1 cellular context compared by ENCODE assay signal in the genomic region with DNA sequence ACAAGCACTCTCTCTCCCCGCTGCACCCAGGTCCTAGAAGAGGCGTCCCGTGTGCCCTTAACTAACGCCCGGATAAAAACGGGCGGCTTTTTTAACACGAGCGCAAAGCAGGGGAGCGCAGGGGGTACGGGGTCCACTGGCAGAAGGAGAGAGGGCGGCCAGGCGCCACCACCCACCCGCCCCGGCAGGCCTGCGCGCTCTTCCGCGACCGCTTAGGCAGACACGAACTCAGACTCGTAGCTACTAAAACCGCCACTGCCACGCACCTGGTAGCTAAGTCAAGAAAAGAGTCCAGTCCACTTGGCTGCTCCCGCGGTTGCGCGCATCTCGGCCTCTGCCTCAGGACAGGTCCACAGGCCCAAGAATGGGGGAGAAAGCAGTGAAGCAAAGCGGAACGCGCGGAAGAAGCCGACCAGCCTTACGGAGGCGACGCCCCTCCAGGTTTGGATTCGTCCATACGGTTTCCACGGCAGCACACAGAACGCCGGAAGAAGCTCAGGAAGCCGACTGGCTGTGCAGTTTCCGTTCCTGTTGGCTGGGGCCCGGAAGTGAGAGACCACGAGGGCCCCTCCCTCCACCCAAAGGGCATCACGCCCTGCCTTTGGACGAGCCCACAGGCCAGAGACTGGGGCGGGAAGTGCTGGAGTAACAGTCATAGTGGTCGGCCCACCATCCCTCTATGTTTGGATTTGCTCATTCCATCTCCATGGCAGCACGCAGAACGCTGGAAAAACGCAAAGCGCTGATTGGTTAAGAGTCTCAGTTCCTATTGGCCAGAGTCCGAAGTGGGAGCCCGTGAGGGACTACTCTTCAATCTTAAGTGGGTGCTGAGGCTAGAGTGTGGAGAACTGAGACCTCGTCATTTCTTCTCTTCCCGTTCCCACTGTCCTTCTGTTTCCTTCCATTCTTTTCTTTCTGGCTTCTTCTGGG.
A peak's percentile ranks its signal among the peaks of the same experiment; 100 is the strongest.
TF ChIP-seq lines count a peak whose summit lies in the region.

A gene (minus strand): TSS at position 354 of the 930 bp plus-strand sequence. CDS start 7,344 bp downstream, outside the sequence.

TF ChIP-seq in K562, 482 proteins besides CTCF, POLR2A, EP300 and RAD21 (continued from another document and continues in another):
- TF ChIP-seq, protein P1, sequence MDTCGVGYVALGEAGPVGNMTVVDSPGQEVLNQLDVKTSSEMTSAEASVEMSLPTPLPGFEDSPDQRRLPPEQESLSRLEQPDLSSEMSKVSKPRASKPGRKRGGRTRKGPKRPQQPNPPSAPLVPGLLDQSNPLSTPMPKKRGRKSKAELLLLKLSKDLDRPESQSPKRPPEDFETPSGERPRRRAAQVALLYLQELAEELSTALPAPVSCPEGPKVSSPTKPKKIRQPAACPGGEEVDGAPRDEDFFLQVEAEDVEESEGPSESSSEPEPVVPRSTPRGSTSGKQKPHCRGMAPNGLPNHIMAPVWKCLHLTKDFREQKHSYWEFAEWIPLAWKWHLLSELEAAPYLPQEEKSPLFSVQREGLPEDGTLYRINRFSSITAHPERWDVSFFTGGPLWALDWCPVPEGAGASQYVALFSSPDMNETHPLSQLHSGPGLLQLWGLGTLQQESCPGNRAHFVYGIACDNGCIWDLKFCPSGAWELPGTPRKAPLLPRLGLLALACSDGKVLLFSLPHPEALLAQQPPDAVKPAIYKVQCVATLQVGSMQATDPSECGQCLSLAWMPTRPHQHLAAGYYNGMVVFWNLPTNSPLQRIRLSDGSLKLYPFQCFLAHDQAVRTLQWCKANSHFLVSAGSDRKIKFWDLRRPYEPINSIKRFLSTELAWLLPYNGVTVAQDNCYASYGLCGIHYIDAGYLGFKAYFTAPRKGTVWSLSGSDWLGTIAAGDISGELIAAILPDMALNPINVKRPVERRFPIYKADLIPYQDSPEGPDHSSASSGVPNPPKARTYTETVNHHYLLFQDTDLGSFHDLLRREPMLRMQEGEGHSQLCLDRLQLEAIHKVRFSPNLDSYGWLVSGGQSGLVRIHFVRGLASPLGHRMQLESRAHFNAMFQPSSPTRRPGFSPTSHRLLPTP (IDR thresholded peaks at IDR 0.05; ENCODE audit: borderline replicate concordance, extremely low read depth, insufficient read length), result no peak
- TF ChIP-seq ZNF445 (CRISPR knock-in tag; IDR thresholded peaks at IDR 0.05; ENCODE audit: low read depth), result no peak
- no peak for TF ChIP-seq ZFPM2 (CRISPR knock-in tag; IDR thresholded peaks at IDR 0.05)
- TF ChIP-seq, protein P2, sequence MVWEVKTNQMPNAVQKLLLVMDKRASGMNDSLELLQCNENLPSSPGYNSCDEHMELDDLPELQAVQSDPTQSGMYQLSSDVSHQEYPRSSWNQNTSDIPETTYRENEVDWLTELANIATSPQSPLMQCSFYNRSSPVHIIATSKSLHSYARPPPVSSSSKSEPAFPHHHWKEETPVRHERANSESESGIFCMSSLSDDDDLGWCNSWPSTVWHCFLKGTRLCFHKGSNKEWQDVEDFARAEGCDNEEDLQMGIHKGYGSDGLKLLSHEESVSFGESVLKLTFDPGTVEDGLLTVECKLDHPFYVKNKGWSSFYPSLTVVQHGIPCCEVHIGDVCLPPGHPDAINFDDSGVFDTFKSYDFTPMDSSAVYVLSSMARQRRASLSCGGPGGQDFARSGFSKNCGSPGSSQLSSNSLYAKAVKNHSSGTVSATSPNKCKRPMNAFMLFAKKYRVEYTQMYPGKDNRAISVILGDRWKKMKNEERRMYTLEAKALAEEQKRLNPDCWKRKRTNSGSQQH (CRISPR knock-in tag; IDR thresholded peaks at IDR 0.05), result no peak
- peak; percentile 64; the same call in 1 of the 2 replicates for TF ChIP-seq ZKSCAN1 (IDR thresholded peaks at IDR 0.05; ENCODE audit: low read depth, low read length)
- no peak for TF ChIP-seq ZNF76 (CRISPR knock-in tag; IDR thresholded peaks at IDR 0.05; ENCODE audit: borderline replicate concordance)
- TF ChIP-seq ZNF717 (CRISPR knock-in tag; IDR thresholded peaks at IDR 0.05), result no peak
- TF ChIP-seq, protein P3, sequence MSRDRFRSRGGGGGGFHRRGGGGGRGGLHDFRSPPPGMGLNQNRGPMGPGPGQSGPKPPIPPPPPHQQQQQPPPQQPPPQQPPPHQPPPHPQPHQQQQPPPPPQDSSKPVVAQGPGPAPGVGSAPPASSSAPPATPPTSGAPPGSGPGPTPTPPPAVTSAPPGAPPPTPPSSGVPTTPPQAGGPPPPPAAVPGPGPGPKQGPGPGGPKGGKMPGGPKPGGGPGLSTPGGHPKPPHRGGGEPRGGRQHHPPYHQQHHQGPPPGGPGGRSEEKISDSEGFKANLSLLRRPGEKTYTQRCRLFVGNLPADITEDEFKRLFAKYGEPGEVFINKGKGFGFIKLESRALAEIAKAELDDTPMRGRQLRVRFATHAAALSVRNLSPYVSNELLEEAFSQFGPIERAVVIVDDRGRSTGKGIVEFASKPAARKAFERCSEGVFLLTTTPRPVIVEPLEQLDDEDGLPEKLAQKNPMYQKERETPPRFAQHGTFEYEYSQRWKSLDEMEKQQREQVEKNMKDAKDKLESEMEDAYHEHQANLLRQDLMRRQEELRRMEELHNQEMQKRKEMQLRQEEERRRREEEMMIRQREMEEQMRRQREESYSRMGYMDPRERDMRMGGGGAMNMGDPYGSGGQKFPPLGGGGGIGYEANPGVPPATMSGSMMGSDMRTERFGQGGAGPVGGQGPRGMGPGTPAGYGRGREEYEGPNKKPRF (IDR thresholded peaks at IDR 0.05; ENCODE audit: low read depth, low read length), result no peak
- TF ChIP-seq ZNF696 (CRISPR knock-in tag; conservative IDR thresholded peaks at IDR 0.05), result no peak
- TF ChIP-seq, protein P4, sequence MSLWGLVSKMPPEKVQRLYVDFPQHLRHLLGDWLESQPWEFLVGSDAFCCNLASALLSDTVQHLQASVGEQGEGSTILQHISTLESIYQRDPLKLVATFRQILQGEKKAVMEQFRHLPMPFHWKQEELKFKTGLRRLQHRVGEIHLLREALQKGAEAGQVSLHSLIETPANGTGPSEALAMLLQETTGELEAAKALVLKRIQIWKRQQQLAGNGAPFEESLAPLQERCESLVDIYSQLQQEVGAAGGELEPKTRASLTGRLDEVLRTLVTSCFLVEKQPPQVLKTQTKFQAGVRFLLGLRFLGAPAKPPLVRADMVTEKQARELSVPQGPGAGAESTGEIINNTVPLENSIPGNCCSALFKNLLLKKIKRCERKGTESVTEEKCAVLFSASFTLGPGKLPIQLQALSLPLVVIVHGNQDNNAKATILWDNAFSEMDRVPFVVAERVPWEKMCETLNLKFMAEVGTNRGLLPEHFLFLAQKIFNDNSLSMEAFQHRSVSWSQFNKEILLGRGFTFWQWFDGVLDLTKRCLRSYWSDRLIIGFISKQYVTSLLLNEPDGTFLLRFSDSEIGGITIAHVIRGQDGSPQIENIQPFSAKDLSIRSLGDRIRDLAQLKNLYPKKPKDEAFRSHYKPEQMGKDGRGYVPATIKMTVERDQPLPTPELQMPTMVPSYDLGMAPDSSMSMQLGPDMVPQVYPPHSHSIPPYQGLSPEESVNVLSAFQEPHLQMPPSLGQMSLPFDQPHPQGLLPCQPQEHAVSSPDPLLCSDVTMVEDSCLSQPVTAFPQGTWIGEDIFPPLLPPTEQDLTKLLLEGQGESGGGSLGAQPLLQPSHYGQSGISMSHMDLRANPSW (CRISPR knock-in tag; IDR thresholded peaks at IDR 0.05), result 0 out of 2 replicates have a peak, but pooled peaks have one; percentile 87
- TF ChIP-seq, protein P5, sequence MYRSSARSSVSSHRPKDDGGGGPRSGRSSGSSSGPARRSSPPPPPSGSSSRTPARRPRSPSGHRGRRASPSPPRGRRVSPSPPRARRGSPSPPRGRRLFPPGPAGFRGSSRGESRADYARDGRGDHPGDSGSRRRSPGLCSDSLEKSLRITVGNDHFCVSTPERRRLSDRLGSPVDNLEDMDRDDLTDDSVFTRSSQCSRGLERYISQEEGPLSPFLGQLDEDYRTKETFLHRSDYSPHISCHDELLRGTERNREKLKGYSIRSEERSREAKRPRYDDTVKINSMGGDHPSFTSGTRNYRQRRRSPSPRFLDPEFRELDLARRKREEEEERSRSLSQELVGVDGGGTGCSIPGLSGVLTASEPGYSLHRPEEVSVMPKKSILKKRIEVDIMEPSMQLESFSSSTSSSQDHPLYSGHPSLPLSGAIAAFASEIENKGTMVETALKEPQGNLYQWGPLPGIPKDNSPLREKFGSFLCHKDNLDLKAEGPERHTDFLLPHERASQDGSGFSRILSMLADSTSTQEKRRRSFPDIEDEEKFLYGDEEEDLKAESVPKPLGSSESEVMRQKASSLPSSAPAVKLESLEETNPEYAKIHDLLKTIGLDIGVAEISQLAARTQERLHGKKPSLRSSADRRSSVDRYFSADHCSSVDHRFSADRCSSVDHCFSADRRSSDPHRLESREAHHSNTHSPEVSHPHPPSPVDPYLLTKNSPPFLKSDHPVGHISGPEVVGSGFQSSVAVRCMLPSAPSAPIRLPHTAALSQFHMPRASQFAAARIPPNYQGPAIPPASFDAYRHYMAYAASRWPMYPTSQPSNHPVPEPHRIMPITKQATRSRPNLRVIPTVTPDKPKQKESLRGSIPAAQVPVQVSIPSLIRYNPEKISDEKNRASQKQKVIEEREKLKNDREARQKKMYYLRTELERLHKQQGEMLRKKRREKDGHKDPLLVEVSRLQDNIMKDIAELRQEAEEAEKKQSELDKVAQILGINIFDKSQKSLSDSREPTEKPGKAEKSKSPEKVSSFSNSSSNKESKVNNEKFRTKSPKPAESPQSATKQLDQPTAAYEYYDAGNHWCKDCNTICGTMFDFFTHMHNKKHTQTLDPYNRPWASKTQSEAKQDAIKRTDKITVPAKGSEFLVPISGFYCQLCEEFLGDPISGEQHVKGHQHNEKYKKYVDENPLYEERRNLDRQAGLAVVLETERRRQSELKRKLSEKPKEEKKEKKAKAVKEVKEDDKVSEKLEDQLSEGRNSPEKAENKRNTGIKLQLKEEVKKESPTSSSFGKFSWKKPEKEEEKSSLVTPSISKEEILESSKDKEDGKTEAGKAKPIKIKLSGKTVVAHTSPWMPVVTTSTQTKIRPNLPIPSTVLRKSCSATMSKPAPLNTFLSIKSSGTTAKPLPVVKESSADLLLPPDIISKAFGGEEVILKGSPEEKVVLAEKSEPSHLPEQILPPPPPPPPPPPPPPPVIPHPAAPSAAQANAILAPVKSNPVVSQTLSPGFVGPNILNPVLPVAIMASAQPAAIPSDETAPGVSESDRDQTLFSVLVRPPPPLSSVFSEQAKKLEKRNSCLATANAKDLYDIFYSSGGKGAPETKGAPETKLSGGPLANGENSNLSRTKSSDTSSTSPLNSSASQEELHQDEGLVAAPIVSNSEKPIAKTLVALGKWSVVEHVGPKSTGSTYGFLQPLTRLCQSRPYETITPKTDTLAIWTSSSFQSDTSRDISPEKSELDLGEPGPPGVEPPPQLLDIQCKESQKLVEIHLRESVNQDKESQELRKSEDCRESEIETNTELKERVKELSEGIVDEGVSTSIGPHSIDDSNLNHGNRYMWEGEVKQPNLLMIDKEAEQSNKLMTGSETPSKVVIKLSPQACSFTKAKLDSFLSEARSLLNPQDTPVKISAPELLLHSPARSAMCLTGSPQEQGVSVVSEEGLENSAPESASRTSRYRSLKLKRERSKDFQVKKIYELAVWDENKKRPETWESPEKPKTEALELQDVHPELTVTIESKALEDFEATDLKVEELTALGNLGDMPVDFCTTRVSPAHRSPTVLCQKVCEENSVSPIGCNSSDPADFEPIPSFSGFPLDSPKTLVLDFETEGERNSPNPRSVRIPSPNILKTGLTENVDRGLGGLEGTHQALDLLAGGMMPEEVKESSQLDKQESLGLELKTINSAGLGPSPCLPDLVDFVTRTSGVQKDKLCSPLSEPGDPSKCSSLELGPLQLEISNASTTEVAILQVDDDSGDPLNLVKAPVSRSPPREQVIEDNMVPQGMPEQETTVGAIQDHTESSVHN (IDR thresholded peaks at IDR 0.05; ENCODE audit: borderline replicate concordance in 1 of 2, low read depth in 1 of 2), result no peak
- TF ChIP-seq ZNF3 (CRISPR knock-in tag; IDR thresholded peaks at IDR 0.05), result no peak
- TF ChIP-seq MYC (IDR thresholded peaks at IDR 0.05; ENCODE audit: low read depth, low read length), result peak; percentile 87; the same call in 1 of the 2 replicates
- TF ChIP-seq MYC (CRISPR knock-in tag; IDR thresholded peaks at IDR 0.05; ENCODE audit: borderline replicate concordance, low read depth), result no peak
- no peak for TF ChIP-seq ZNF347 (CRISPR knock-in tag; IDR thresholded peaks at IDR 0.05; ENCODE audit: low read depth)
- no peak for TF ChIP-seq ZNF436 (CRISPR knock-in tag; IDR thresholded peaks at IDR 0.05)
- peak; percentile 38; the same call in 1 of the 2 replicates for TF ChIP-seq SOX6 (IDR thresholded peaks at IDR 0.05)
- 0 out of 2 replicates have a peak, but pooled peaks have one; percentile 22 for TF ChIP-seq TCF3 (CRISPR knock-in tag; IDR thresholded peaks at IDR 0.05)
- no peak for TF ChIP-seq FOXA3 (CRISPR knock-in tag; conservative IDR thresholded peaks at IDR 0.05 in 1 of 2, IDR thresholded peaks at IDR 0.05 in 1 of 2)
- TF ChIP-seq, protein P6, sequence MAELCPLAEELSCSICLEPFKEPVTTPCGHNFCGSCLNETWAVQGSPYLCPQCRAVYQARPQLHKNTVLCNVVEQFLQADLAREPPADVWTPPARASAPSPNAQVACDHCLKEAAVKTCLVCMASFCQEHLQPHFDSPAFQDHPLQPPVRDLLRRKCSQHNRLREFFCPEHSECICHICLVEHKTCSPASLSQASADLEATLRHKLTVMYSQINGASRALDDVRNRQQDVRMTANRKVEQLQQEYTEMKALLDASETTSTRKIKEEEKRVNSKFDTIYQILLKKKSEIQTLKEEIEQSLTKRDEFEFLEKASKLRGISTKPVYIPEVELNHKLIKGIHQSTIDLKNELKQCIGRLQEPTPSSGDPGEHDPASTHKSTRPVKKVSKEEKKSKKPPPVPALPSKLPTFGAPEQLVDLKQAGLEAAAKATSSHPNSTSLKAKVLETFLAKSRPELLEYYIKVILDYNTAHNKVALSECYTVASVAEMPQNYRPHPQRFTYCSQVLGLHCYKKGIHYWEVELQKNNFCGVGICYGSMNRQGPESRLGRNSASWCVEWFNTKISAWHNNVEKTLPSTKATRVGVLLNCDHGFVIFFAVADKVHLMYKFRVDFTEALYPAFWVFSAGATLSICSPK (IDR thresholded peaks at IDR 0.05; ENCODE audit: borderline replicate concordance), result no peak
- no peak for TF ChIP-seq FOXJ3 (CRISPR knock-in tag; IDR thresholded peaks at IDR 0.05)
- peak; percentile 90; the same call in 1 of the 2 replicates for TF ChIP-seq KLF1 (tag; IDR thresholded peaks at IDR 0.05)
- no peak for TF ChIP-seq RBM34 (IDR thresholded peaks at IDR 0.05; ENCODE audit: borderline replicate concordance, insufficient read depth, low read length)
- TF ChIP-seq, protein P7, sequence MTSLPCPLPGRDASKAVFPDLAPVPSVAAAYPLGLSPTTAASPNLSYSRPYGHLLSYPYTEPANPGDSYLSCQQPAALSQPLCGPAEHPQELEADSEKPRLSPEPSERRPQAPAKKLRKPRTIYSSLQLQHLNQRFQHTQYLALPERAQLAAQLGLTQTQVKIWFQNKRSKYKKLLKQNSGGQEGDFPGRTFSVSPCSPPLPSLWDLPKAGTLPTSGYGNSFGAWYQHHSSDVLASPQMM (CRISPR knock-in tag; IDR thresholded peaks at IDR 0.05), result no peak
- TF ChIP-seq ETV6 (IDR thresholded peaks at IDR 0.05; ENCODE audit: borderline replicate concordance in 1 of 2, low read depth in 2 of 2, low read length in 1 of 2), result 0 out of 4 replicates have a peak, but pooled peaks of 1 of the 2 experiments have one; percentile 37
- no peak for TF ChIP-seq ETV6 (CRISPR knock-in tag; IDR thresholded peaks at IDR 0.05; ENCODE audit: borderline replicate concordance)
- TF ChIP-seq MBD2 (IDR thresholded peaks at IDR 0.05; ENCODE audit: borderline replicate concordance, low read depth), result peak; percentile 99
- TF ChIP-seq NELFE (IDR thresholded peaks at IDR 0.05; ENCODE audit: insufficient read depth, insufficient read length), result no peak
- TF ChIP-seq KHSRP (IDR thresholded peaks at IDR 0.05), result no peak
- TF ChIP-seq TBL1XR1 (IDR thresholded peaks at IDR 0.05; ENCODE audit: low read length in 2 of 2), result peak in 1 of 2 experiments; percentile 70; a peak in 3 of 4 replicates
- no peak for TF ChIP-seq ADNP (tag; IDR thresholded peaks at IDR 0.05)
- no peak for TF ChIP-seq PCBP2 (IDR thresholded peaks at IDR 0.05; ENCODE audit: low read depth, low read length, poor library complexity, severe bottlenecking)
- TF ChIP-seq ZNF41 (CRISPR knock-in tag; conservative IDR thresholded peaks at IDR 0.05), result no peak
- TF ChIP-seq LARP7 (IDR thresholded peaks at IDR 0.05), result no peak
- no peak for TF ChIP-seq OTX1 (CRISPR knock-in tag; IDR thresholded peaks at IDR 0.05)
- TF ChIP-seq TEAD2 (tag; IDR thresholded peaks at IDR 0.05), result no peak
- no peak for TF ChIP-seq CC2D1A (IDR thresholded peaks at IDR 0.05)
